Comparison of ENCODE assay signal across 18 cellular contexts in the genomic region with DNA sequence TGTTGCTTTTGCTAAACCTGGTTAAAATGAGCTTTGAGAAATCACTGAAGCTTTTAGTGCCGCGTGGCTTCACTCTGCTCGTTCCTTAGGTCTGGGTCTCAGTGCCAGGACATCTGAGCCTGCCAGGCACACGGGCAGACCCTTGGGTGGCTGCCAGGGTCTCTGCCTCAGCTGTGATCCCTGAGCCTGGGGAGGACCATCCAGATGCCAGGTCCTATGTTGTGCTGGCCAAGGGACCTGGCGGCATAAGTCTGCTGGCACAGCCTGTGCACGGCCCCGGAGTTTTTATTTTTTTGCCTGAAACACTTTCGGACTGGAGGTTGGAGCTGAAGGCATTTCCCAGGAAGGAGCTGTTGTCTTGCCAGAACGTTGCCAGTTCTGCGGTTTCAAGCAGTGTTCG.
DNase-seq lines count a peak whose midpoint lies in the region; ATAC-seq, FAIRE-seq and TF ChIP-seq lines count a peak whose summit lies in the region.
"Had no signal": no experiment of that assay in that cellular context is flagged by ENCODE, and none has a peak within 500 bp of the region (broad histone marks: within the 10 kb centered on the region; RNA-seq: fewer than 3 reads in every experiment).

No MANE protein-coding gene starts in this region.

- DNase-seq in NCI-H1092 treated with DMSO at 0.1 percent for 48 hours (lab: John Stamatoyannopoulos, UW) (peak; percentile 14), caudate nucleus (lab: John Stamatoyannopoulos, UW) (peak in 51 of 61 donors; percentile 3 to 87 (median 45)), kidney (no peak), sigmoid colon (peak; percentile 69), HUDEP-2 (lab: John Stamatoyannopoulos, UW; ENCODE audit: unreplicated experiment in 76 of 76) (no peak), cortex of kidney (lab: John Stamatoyannopoulos, UW) (no peak), T-cell (no peak), activated T-cell treated with anti-CD3 and anti-CD28 coated beads for 4 hours (no peak)
- DNase-seq: activated CD4-positive, alpha-beta T cell treated with anti-CD3 and anti-CD28 coated beads for 36 hours; activated naive CD8-positive, alpha-beta T cell treated with anti-CD3 and anti-CD28 coated beads for 36 hours; activated T-cell treated with anti-CD3 and anti-CD28 coated beads, Interleukin-2, amount 50 U/mL, for 1 hour; colonic mucosa; erythroblast; small intestine had no signal

- no peaks in the 10 kb centered on the region for H3K9me3 ChIP-seq in kidney (ENCODE audit: control insufficient read depth in 1 of 2, low read length in 2 of 2)
- H3K9me3 ChIP-seq in sigmoid colon = no peaks in the 10 kb centered on the region
- H3K9me3 ChIP-seq: BLaER1 treated with 17β-estradiol and CSF1 and Interleukin-3, amounts not matched to agents 10 nM and 100 nM; colonic mucosa had no signal

- no peak overlapping the region for H3K9ac ChIP-seq in kidney (ENCODE audit: low read length in 2 of 2)
- H3K9ac ChIP-seq: BLaER1 treated with 17β-estradiol and CSF1 and Interleukin-3, amounts not matched to agents 10 nM and 100 nM had no signal

- ATAC-seq in T-cell (replicated peaks in 1 of 4) = no peak
- ATAC-seq: activated CD4-positive, alpha-beta T cell treated with anti-CD3 and anti-CD28 coated beads for 36 hours; GM12878; natural killer cell treated with Interleukin-12 subunit alpha and Interleukin-12 subunit beta and Interleukin-15 and Interleukin-18, amount 100 ng/mL, for 72 hours had no signal

- H3K4me3 Mint-ChIP-seq in T-cell = no peak overlapping the region
- H3K4me3 Mint-ChIP-seq: activated CD4-positive, alpha-beta T cell treated with anti-CD3 and anti-CD28 coated beads for 36 hours; activated naive CD8-positive, alpha-beta T cell treated with anti-CD3 and anti-CD28 coated beads for 36 hours; natural killer cell treated with Interleukin-12 subunit alpha and Interleukin-12 subunit beta and Interleukin-15 and Interleukin-18, amount 100 ng/mL, for 72 hours; stimulated activated naive CD8-positive, alpha-beta T cell treated with anti-CD3 and anti-CD28 coated beads, Interleukin-15, Interleukin-2, amounts not matched to agents 100 ng/mL and 50 ng/mL, for 24 hours had no signal

- H3K4me3 ChIP-seq in kidney (ENCODE audit: low read length in 2 of 2) = peak overlapping the region; percentile 11 to 24
- peak overlapping the region in 1 of 4 donors; percentile 19 for H3K4me3 ChIP-seq in sigmoid colon
- H3K4me3 ChIP-seq: BLaER1 treated with 17β-estradiol and CSF1 and Interleukin-3, amounts not matched to agents 10 nM and 100 nM; colonic mucosa; GM12878 had no signal

- 80 to 85% methylated on average over 11 of the region's 11 CpGs for WGBS in sigmoid colon, 2 donors

- no peaks in the 10 kb centered on the region for H3K27me3 ChIP-seq in sigmoid colon
- H3K27me3 ChIP-seq: BLaER1 treated with 17β-estradiol and CSF1 and Interleukin-3, amounts not matched to agents 10 nM and 100 nM; colonic mucosa had no signal

- CTCF ChIA-PET in T-cell (lab: Charles Lee) = no interaction called here

- no peaks in the 10 kb centered on the region for H3K36me3 ChIP-seq in kidney (ENCODE audit: control insufficient read depth in 1 of 2, insufficient read depth in 2 of 2, low read length in 2 of 2)
- H3K36me3 ChIP-seq in sigmoid colon = no peaks in the 10 kb centered on the region
- H3K36me3 ChIP-seq: BLaER1 treated with 17β-estradiol and CSF1 and Interleukin-3, amounts not matched to agents 10 nM and 100 nM; colonic mucosa had no signal

- TF ChIP-seq POLR2A in sigmoid colon (IDR thresholded peaks at IDR 0.05) = no peak

- H3K4me1 ChIP-seq in kidney (ENCODE audit: control insufficient read depth in 1 of 2, insufficient read depth in 1 of 2, low read depth in 1 of 2, low read length in 2 of 2) (peaks cover 0 to 6% of the 10 kb centered on the region in 2 donors), sigmoid colon (peaks cover 0 to 13% (median 0%) of the 10 kb centered on the region in 4 donors)
- H3K4me1 ChIP-seq: colonic mucosa had no signal

- TF ChIP-seq CTCF in kidney (IDR thresholded peaks at IDR 0.05; ENCODE audit: borderline replicate concordance, extremely low read depth, insufficient read depth) (no peak), sigmoid colon (IDR thresholded peaks at IDR 0.05) (no peak)

- TF ChIP-seq EP300 in sigmoid colon (IDR thresholded peaks at IDR 0.05) = no peak

- H3K27me3 Mint-ChIP-seq in T-cell = no peaks in the 10 kb centered on the region
- H3K27me3 Mint-ChIP-seq: natural killer cell treated with Interleukin-12 subunit alpha and Interleukin-12 subunit beta and Interleukin-15 and Interleukin-18, amount 100 ng/mL, for 72 hours; stimulated activated naive CD8-positive, alpha-beta T cell treated with anti-CD3 and anti-CD28 coated beads, Interleukin-15, Interleukin-2, amounts not matched to agents 100 ng/mL and 50 ng/mL, for 24 hours had no signal

- POLR2A ChIA-PET in T-cell (lab: Charles Lee) = no interaction called here

- H3K4me1 Mint-ChIP-seq in T-cell = no peaks in the 10 kb centered on the region
- H3K4me1 Mint-ChIP-seq: activated CD4-positive, alpha-beta T cell treated with anti-CD3 and anti-CD28 coated beads for 36 hours; activated naive CD8-positive, alpha-beta T cell treated with anti-CD3 and anti-CD28 coated beads for 36 hours had no signal

- H3K27ac ChIP-seq in caudate nucleus (ENCODE audit: low read depth, low read length) (peak overlapping the region; percentile 70), kidney (ENCODE audit: low read depth in 2 of 2, low read length in 2 of 2) (no peak overlapping the region), sigmoid colon (peak overlapping the region in 1 of 4 donors; percentile 67)
- H3K27ac ChIP-seq: BLaER1 treated with 17β-estradiol and CSF1 and Interleukin-3, amounts not matched to agents 10 nM and 100 nM; colonic mucosa had no signal

- peaks cover 0 to 15% (median 0%) of the 10 kb centered on the region in 3 donors for H3K9me3 Mint-ChIP-seq in T-cell
- H3K9me3 Mint-ChIP-seq: activated naive CD8-positive, alpha-beta T cell treated with anti-CD3 and anti-CD28 coated beads for 36 hours had no signal

- no peak for FAIRE-seq in kidney (lab: Jason Lieb, UNC)
- FAIRE-seq: GM12878, small intestine had no signal

- no peaks in the 10 kb centered on the region for H3K36me3 Mint-ChIP-seq in T-cell
- H3K36me3 Mint-ChIP-seq: activated naive CD8-positive, alpha-beta T cell treated with anti-CD3 and anti-CD28 coated beads for 36 hours; natural killer cell treated with Interleukin-12 subunit alpha and Interleukin-12 subunit beta and Interleukin-15 and Interleukin-18, amount 100 ng/mL, for 72 hours had no signal

- intact Hi-C loops in kidney (cut with DNase I) (no loop called here), sigmoid colon (cut with DNase I) (no loop called here)

- no peak overlapping the region for H3K27ac Mint-ChIP-seq in T-cell
- H3K27ac Mint-ChIP-seq: activated CD4-positive, alpha-beta T cell treated with anti-CD3 and anti-CD28 coated beads for 36 hours; activated naive CD8-positive, alpha-beta T cell treated with anti-CD3 and anti-CD28 coated beads for 36 hours; natural killer cell treated with Interleukin-12 subunit alpha and Interleukin-12 subunit beta and Interleukin-15 and Interleukin-18, amount 100 ng/mL, for 72 hours; stimulated activated naive CD8-positive, alpha-beta T cell treated with anti-CD3 and anti-CD28 coated beads, Interleukin-15, Interleukin-2, amounts not matched to agents 100 ng/mL and 50 ng/mL, for 24 hours had no signal

Comparison
In these comparisons a context has a peak if more than half of its experiments do, and no peak if none do; other contexts are left out.
1. DNase-seq: peak in NCI-H1092 treated with DMSO at 0.1 percent for 48 hours (single experiment), caudate nucleus (51 of 61) and sigmoid colon (single experiment); none in kidney (single experiment), HUDEP-2 (0 of 76), cortex of kidney (single experiment), T-cell (0 of 34) and activated T-cell treated with anti-CD3 and anti-CD28 coated beads for 4 hours (single experiment).